In genomic region chr12:128267651-128268347, GRCh38 we compare ENCODE assay signal across 19 cellular contexts. TPM values are rescaled to one million over a fixed set of nuclear protein-coding genes. Genes with fewer than 3 reads are reported as not detected.
A peak's percentile ranks its signal among the peaks of the same experiment; 100 is the strongest.
DNase-seq lines count a peak whose midpoint lies in the region; ATAC-seq and TF ChIP-seq lines count a peak whose summit lies in the region.
"Had no signal": no experiment of that assay in that cellular context is flagged by ENCODE, and none has a peak within 500 bp of the region (broad histone marks: within the 10 kb centered on the region; RNA-seq: fewer than 3 reads in every experiment).

No MANE protein-coding gene starts in this region.

- H3K23me2 ChIP-seq in H9 (ENCODE audit: insufficient read length, low read depth, low read length, poor library complexity, severe bottlenecking) = peaks cover 15% of the 10 kb centered on the region

- no peak overlapping the region for H3K23ac ChIP-seq in H9 (ENCODE audit: insufficient read length, low read depth, low read length)

- no peak overlapping the region for H4K91ac ChIP-seq in H9 (ENCODE audit: insufficient read length, low read depth, low read length)

- H2BK5ac ChIP-seq in H9 (ENCODE audit: insufficient read length, low read length) = no peak overlapping the region

- no peak overlapping the region for H3K4ac ChIP-seq in H9 (ENCODE audit: low read depth, low read length)

- no peak overlapping the region; the same call in 1 of the 2 replicates for H3K14ac ChIP-seq in H9 (ENCODE audit: insufficient read depth, low read length)

- peak; percentile 51 for DNase-seq in H9
- DNase-seq in islet precursor cell = peak; percentile 61
- no peak for DNase-seq in sigmoid colon
- DNase-seq in globus pallidus (ENCODE audit: low spot score) = no peak
- DNase-seq: activated CD4-positive, alpha-beta T cell treated with anti-CD3 and anti-CD28 coated beads, Interleukin-2, amount 50 U/mL, for 48 hours; activated gamma-delta T cell; central memory CD4-positive, alpha-beta T cell; PC-3; stimulated activated CD4-positive, alpha-beta T cell treated with anti-CD3 and anti-CD28 coated beads, Interleukin-4, amount 100 ng/mL, for 24 hours; stimulated activated naive CD8-positive, alpha-beta T cell treated with anti-CD3 and anti-CD28 coated beads, Interleukin-15, Interleukin-2, amounts not matched to agents 100 U/mL and 50 U/mL, for 24 hours had no signal

- H3K18ac ChIP-seq in H9 (ENCODE audit: insufficient read length, low read depth, low read length) = no peak overlapping the region

- no peak overlapping the region for H2AK5ac ChIP-seq in H9 (ENCODE audit: insufficient read length, low read length)

- H3K36me3 Mint-ChIP-seq in H9 (ENCODE audit: insufficient read depth in 1 of 3, low read depth in 3 of 3) (peaks cover 0 to 8% (median 4%) of the 10 kb centered on the region in 3 experiments; a peak in 4 of 7 replicates), brain (peaks cover 3% of the 10 kb centered on the region)

- TF ChIP-seq POLR2A in sigmoid colon (IDR thresholded peaks at IDR 0.05) = no peak

- H3K4me2 ChIP-seq in H9 (ENCODE audit: insufficient read depth, insufficient read length, low read length) = peak overlapping the region; percentile 50

- H3K79me1 ChIP-seq in H9 (ENCODE audit: insufficient read depth, low read depth, low read length, poor library complexity, severe bottlenecking) = no peaks in the 10 kb centered on the region

- H4K20me1 ChIP-seq in H9 (ENCODE audit: control insufficient read depth, insufficient read depth, insufficient read length) = no peaks in the 10 kb centered on the region

- no peaks in the 10 kb centered on the region for H3K79me2 ChIP-seq in H9 (ENCODE audit: insufficient read depth, low read length)

- H3K4me1 ChIP-seq in H9 (ENCODE audit: insufficient read depth, low read length) (0 out of 2 replicates have a peak, but pooled peaks cover 2% of the 10 kb centered on the region), sigmoid colon (peaks cover 0 to 19% (median 12%) of the 10 kb centered on the region in 4 donors)

- H2BK20ac ChIP-seq in H9 (ENCODE audit: low read depth, low read length, poor library complexity, severe bottlenecking) = no peak overlapping the region

- no peak overlapping the region for H3K27ac Mint-ChIP-seq in H9
- peak overlapping the region in 2 of 5 experiments; percentile 78 to 88 for H3K27ac Mint-ChIP-seq in brain

- no peak overlapping the region for H4K5ac ChIP-seq in H9 (ENCODE audit: insufficient read length, low read depth, low read length)

- no peak overlapping the region for H2BK15ac ChIP-seq in H9 (ENCODE audit: low read depth, low read length)

- H3K27me3 ChIP-seq in H9 (ENCODE audit: insufficient read depth, low read length) (peaks cover 41% of the 10 kb centered on the region), sigmoid colon (peaks cover 8 to 86% (median 24%) of the 10 kb centered on the region in 3 donors)

- no peaks in the 10 kb centered on the region for H3K9me3 ChIP-seq in H9 (ENCODE audit: control insufficient read depth, low read depth, low read length)
- peaks cover 0 to under 1% (median 0%) of the 10 kb centered on the region in 4 donors for H3K9me3 ChIP-seq in sigmoid colon

- no peak overlapping the region for H3T11ph ChIP-seq in H9 (ENCODE audit: low read length)

- H3K9me3 Mint-ChIP-seq in H9 (peaks cover 12 to 16% of the 10 kb centered on the region in 2 experiments), brain (peaks cover 18 to 81% (median 21%) of the 10 kb centered on the region in 5 experiments)

- peak; percentile 39; the same call in 1 of the 3 replicates for TF ChIP-seq CTCF in H9 (conservative IDR thresholded peaks at IDR 0.05)
- TF ChIP-seq CTCF in brain (conservative IDR thresholded peaks at IDR 0.05) = peak in 1 of 2 experiments; percentile 24
- no peak for TF ChIP-seq CTCF in sigmoid colon (IDR thresholded peaks at IDR 0.05)

- no peak overlapping the region for H2AFZ ChIP-seq in H9 (ENCODE audit: low read length)

- H3K27me3 Mint-ChIP-seq in H9 (ENCODE audit: low read depth) (peaks cover 54% of the 10 kb centered on the region), brain (peaks cover 88% of the 10 kb centered on the region)

- H3K9ac ChIP-seq in H9 (ENCODE audit: extremely low read depth, insufficient read length, low read length) = no peak overlapping the region

- intact Hi-C loops in sigmoid colon (cut with DNase I) = no loop called here

- TF ChIP-seq EP300 in sigmoid colon (IDR thresholded peaks at IDR 0.05) = no peak

- ATAC-seq in HG03025 (IDR thresholded peaks at IDR 0.05; ENCODE audit: low FRiP score, unreplicated experiment) (no peak), GM21723 (IDR thresholded peaks at IDR 0.05; ENCODE audit: unreplicated experiment) (no peak), GM18909 (IDR thresholded peaks at IDR 0.05; ENCODE audit: poor library complexity, unreplicated experiment) (no peak)
- ATAC-seq: esophagus mucosa; PC-3; stimulated activated naive CD8-positive, alpha-beta T cell treated with anti-CD3 and anti-CD28 coated beads, Interleukin-15, Interleukin-2, amounts not matched to agents 100 U/mL and 50 U/mL, for 24 hours had no signal

- peak overlapping the region; percentile 58 to 82 for H3K4me3 Mint-ChIP-seq in H9
- H3K4me3 Mint-ChIP-seq in brain = peak overlapping the region in 3 of 5 experiments; percentile 87 to 89 (median 87)

- H2BK12ac ChIP-seq in H9 (ENCODE audit: insufficient read length, low read depth, low read length) = no peak overlapping the region

- no peak overlapping the region for H4K8ac ChIP-seq in H9 (replicated peaks; ENCODE audit: insufficient read length, low read depth, low read length)

- H3K27ac ChIP-seq in H9 (ENCODE audit: insufficient read length, low read depth, low read length) = no peak overlapping the region
- no peak overlapping the region for H3K27ac ChIP-seq in sigmoid colon

- H3K4me1 Mint-ChIP-seq in H9 = peaks cover 13 to 34% of the 10 kb centered on the region in 2 experiments
- H3K4me1 Mint-ChIP-seq in brain = peaks cover 27% of the 10 kb centered on the region

- H3K4me3 ChIP-seq in sigmoid colon = peak overlapping the region; percentile 18 to 43 (median 30)

- WGBS in H9 (ENCODE audit: extremely low coverage, insufficient read length, low lambda C conversion rate) = no CpG with 5 or more reads among the region's 44 CpGs
- 6 to 10% methylated on average over 44 of the region's 44 CpGs for WGBS in sigmoid colon, 2 donors

- H3K36me3 ChIP-seq in sigmoid colon = no peaks in the 10 kb centered on the region

- no peak overlapping the region for H3K56ac ChIP-seq in H9 (ENCODE audit: insufficient read length, low read depth, low read length)

- H2BK120ac ChIP-seq in H9 (ENCODE audit: low read depth, low read length, poor library complexity, severe bottlenecking) = no peak overlapping the region

RNA-seq across cellular contexts. Expression of gene TMEM132C, which starts 0.8 kb away (rescaled TPM):
- total RNA-seq in H9 (2021) (0.22 and 0.24 TPM in 2 replicates), sigmoid colon (1 to 10 TPM; 1.4 to 3.5 (median 1.8) TPM)
- polyA plus RNA-seq in brain (ENCODE audit: insufficient read depth, low read depth, low replicate concordance) (3.0 TPM), sigmoid colon (1 to 10 TPM in 1 of 3 donors, under 1 TPM in 1, not detected in 1; 0.60 to 1.8 TPM)
- total RNA-seq: osteocyte; PC-3; T-helper 2 cell treated with Interferon-gamma antibody and Interleukin-4, amounts not matched to agents 100 ng/mL and 5 ng/mL, for 36 hours had no signal
- polyA plus RNA-seq: BJ, keratinocyte had no signal

Comparison
In these comparisons a context has a peak if more than half of its experiments do, and no peak if none do; other contexts are left out.
1. DNase-seq: peak in H9 (single experiment) and islet precursor cell (single experiment); none in sigmoid colon (single experiment) and globus pallidus (single experiment).